ENCODE assay signal across 13 cellular contexts in the genomic region with DNA sequence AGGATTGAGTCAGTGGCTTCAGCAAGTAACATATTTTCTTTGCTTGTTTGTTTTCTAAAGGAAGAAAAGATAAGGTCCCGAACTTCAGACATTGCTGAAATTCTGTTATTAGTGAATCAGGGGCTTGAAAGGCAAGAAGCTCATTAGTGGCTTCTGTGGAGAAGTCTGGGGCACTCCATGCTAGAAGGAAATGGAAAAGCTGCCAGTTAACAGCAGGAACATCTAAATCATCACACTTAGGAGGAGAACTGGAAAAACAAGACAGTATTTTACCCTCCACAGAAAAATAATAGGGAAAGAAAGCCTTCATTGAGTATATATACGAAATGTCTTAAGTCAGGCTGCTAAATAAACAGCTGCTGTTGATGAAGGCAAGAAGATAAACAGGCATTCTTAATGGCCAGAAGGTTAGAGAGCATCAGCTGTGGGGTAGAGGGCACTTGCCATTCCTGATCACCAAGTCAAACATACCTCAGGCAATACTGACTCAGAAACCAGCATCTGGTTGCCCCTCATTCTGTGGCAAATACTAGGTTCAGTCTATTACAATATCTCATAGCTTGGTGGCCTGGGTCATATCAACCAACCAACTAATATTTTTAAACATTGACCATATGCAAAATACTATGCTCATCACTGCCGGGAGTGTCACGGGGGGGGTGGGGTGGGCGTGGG.
A peak's percentile ranks its signal among the peaks of the same experiment; 100 is the strongest.
DNase-seq lines count a peak whose midpoint lies in the region; ATAC-seq and FAIRE-seq lines count a peak whose summit lies in the region.
"Had no signal": no experiment of that assay in that cellular context is flagged by ENCODE, and none has a peak within 500 bp of the region (broad histone marks: within the 10 kb centered on the region; RNA-seq: fewer than 3 reads in every experiment).

No MANE protein-coding gene starts in this region.

- FAIRE-seq in G401.6 (lab: Jason Lieb, UNC): peak; percentile 99

- peak overlapping the region; percentile 63 for H3K4me2 ChIP-seq in skeletal muscle satellite cell (ENCODE audit: low read length)

- H3K4me3 ChIP-seq in adipocyte (ENCODE audit: low read length) (peak overlapping the region; percentile 73), skeletal muscle satellite cell (ENCODE audit: low read length) (peak overlapping the region; percentile 39)
- H3K4me3 ChIP-seq: HAP-1, upper lobe of left lung had no signal

- DNase-seq in adipocyte (ENCODE audit: low read depth): peak; percentile 66
- no peak for DNase-seq in left ventricle myocardium superior
- no peak for DNase-seq in activated CD8-positive, alpha-beta memory T cell treated with anti-CD3 and anti-CD28 coated beads, Interleukin-2, amount 50 U/mL, for 4 hours
- DNase-seq in NOMO-1 treated with dmso at 0.1 percent for 144 hours (lab: John Stamatoyannopoulos, UW; ENCODE audit: unreplicated experiment): no peak
- DNase-seq: activated CD4-positive, alpha-beta T cell treated with anti-CD3 and anti-CD28 coated beads, Interleukin-2, amount 50 U/mL, for 4 hours; NCI-H2081 treated with DMSO at 0.1 percent for 48 hours; stimulated activated CD4-positive, alpha-beta T cell treated with anti-CD3 and anti-CD28 coated beads, Interleukin-4, amount 100 ng/mL, for 1 hour had no signal

- H3K4me1 ChIP-seq in adipocyte (ENCODE audit: control insufficient read depth, insufficient read depth, low read length): peaks cover 31% of the 10 kb centered on the region
- peaks cover 49% of the 10 kb centered on the region for H3K4me1 ChIP-seq in skeletal muscle satellite cell (ENCODE audit: control insufficient read depth, insufficient read depth, low read length)
- H3K4me1 ChIP-seq: HAP-1 had no signal

- H3K36me3 ChIP-seq in adipocyte (ENCODE audit: control insufficient read depth, insufficient read depth, low read length, severe bottlenecking) (no peaks in the 10 kb centered on the region), skeletal muscle satellite cell (ENCODE audit: insufficient read depth, low read length) (no peaks in the 10 kb centered on the region)
- H3K36me3 ChIP-seq: HAP-1, upper lobe of left lung had no signal

- peak overlapping the region; percentile 59 for H3K9ac ChIP-seq in adipocyte (ENCODE audit: low read length)
- H3K9ac ChIP-seq in skeletal muscle satellite cell (ENCODE audit: low read depth, low read length): peak overlapping the region; percentile 56

- ATAC-seq in left ventricle myocardium superior: peak; percentile 27
- no peak for ATAC-seq in GM21447 (IDR thresholded peaks at IDR 0.05; ENCODE audit: unreplicated experiment)
- no peak for ATAC-seq in GM18517 (IDR thresholded peaks at IDR 0.05; ENCODE audit: unreplicated experiment)

- H3K27me3 ChIP-seq in adipocyte (replicated peaks; ENCODE audit: control insufficient read depth, insufficient read depth, low read length) (no peaks in the 10 kb centered on the region), skeletal muscle satellite cell (ENCODE audit: control insufficient read depth, insufficient read depth, low read length) (no peaks in the 10 kb centered on the region)
- H3K27me3 ChIP-seq: upper lobe of left lung had no signal

- H3K9me3 ChIP-seq in adipocyte (ENCODE audit: control insufficient read depth, low read length) (no peaks in the 10 kb centered on the region), skeletal muscle satellite cell (replicated peaks; ENCODE audit: low read length) (no peaks in the 10 kb centered on the region)
- H3K9me3 ChIP-seq: HAP-1, upper lobe of left lung had no signal

- intact Hi-C loops in left ventricle myocardium superior (cut with micrococcal nuclease): no loop called here
